Comparison of ENCODE assay signal across 31 cellular contexts in the genomic region with DNA sequence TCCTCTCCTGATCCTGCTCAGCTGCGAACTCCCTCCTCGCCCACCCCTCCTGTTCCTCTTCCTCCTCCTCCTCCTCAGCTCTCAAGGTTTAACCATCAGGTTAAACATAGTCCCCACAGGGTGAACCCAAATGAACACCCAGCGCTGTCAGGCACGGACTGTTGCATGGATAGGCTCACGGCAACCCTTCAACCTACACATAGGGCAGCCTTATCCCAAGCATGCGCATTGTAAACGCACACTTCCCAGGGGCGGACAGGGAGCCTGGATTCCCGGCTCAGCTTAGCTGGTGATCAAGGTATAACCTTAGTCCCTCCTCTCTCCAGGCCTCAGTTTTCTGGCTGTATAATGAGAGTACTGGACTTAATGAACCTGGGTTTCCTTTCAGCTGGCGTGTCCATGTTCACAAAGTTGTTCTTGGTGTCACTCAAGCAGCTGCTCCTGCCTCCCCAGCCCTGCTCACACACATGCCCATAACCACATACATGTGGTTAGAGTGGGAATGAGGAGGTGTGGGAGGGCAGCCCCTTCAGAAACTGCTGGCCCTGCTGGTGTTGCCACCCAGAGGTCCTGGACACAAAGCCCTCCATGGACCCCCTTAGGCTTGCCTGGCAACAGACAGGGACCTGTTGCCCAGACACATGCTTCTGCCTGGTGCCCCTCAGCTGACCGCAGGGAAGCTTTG. TPM values are rescaled to one million over a fixed set of nuclear protein-coding genes. Genes with fewer than 3 reads are reported as not detected.
"Had no signal": no experiment of that assay in that cellular context is flagged by ENCODE, and none has a peak within 500 bp of the region (broad histone marks: within the 10 kb centered on the region; RNA-seq: fewer than 3 reads in every experiment).

No MANE protein-coding gene starts in this region.

- H3K27me3 ChIP-seq: adrenal gland, body of pancreas, breast epithelium, Peyer's patch had no signal

- H3K4me3 ChIP-seq: adrenal gland, body of pancreas, breast epithelium, MG63, Peyer's patch, SK-N-MC had no signal

- H3K4me1 ChIP-seq: adrenal gland, body of pancreas, breast epithelium, Peyer's patch had no signal

- FAIRE-seq: astrocyte had no signal

- ATAC-seq: activated CD4-positive, alpha-beta T cell treated with anti-CD3 and anti-CD28 coated beads for 36 hours; activated CD4-positive, CD25-positive, alpha-beta regulatory T cell treated with anti-CD3 and anti-CD28 coated beads, Interleukin-2, amount 50 U/mL, for 24 hours; activated CD8-positive, alpha-beta T cell treated with anti-CD3 and anti-CD28 coated beads, Interleukin-2, amount 10 ng/mL, durations not matched to agents 7 days and 5 days; activated naive CD4-positive, alpha-beta T cell treated with anti-CD3 and anti-CD28 coated beads, Interleukin-2, amount 50 U/mL, for 72 hours; body of pancreas; PC-3 had no signal

- H3K9me3 ChIP-seq: adrenal gland, body of pancreas, breast epithelium, MG63, Peyer's patch had no signal

- DNase-seq: activated CD4-positive, alpha-beta T cell treated with anti-CD3 and anti-CD28 coated beads for 36 hours; activated CD4-positive, alpha-beta T cell treated with anti-CD3 and anti-CD28 coated beads, Interleukin-2, amount 10 ng/mL, durations not matched to agents 7 days and 5 days; activated CD4-positive, alpha-beta T cell treated with anti-CD3 and anti-CD28 coated beads, Interleukin-2, amount 50 U/mL, for 48 hours; activated CD8-positive, alpha-beta T cell treated with anti-CD3 and anti-CD28 coated beads, Interleukin-2, amount 10 ng/mL, durations not matched to agents 7 days and 5 days; activated gamma-delta T cell treated with Interleukin-2 at 50 U/mL for 16 hours; activated naive CD4-positive, alpha-beta T cell treated with anti-CD3 and anti-CD28 coated beads for 36 hours; activated T-cell treated with anti-CD3 and anti-CD28 coated beads, Interleukin-2, amount 50 U/mL, for 24 hours; adrenal gland; body of pancreas; Kasumi-1; MG63; NCI-H1048; NCI-H1105 treated with DMSO at 0.1 percent for 48 hours; NCI-H1436; NCI-H1694; NCI-H1930; NCI-H2081 treated with DMSO at 0.1 percent for 48 hours; NCI-H226; NCI-H446 treated with DMSO at 0.1 percent for 48 hours; NCI-H524 treated with DMSO at 0.1 percent for 48 hours; NK-92 treated with Interleukin-12 subunit alpha and Interleukin-12 subunit beta, amount 100 ng/mL, for 24 hours; PC-3; Peyer's patch; RPMI8226; T1000 had no signal

- H3K27ac ChIP-seq: adrenal gland, body of pancreas, breast epithelium, Peyer's patch, SK-N-MC, WERI-Rb-1 had no signal

- H3K36me3 ChIP-seq: adrenal gland, breast epithelium, MG63, Peyer's patch, WERI-Rb-1 had no signal

RNA-seq across cellular contexts. Expression of a gene that starts 56.7 kb away (rescaled TPM):
- total RNA-seq: activated CD8-positive, alpha-beta T cell treated with anti-CD3 and anti-CD28 coated beads, Interleukin-2, amount 10 ng/mL, durations not matched to agents 7 days and 5 days; astrocyte; PC-3 had no signal
